ENCODE assay signal across 9 cellular contexts in the genomic region with DNA sequence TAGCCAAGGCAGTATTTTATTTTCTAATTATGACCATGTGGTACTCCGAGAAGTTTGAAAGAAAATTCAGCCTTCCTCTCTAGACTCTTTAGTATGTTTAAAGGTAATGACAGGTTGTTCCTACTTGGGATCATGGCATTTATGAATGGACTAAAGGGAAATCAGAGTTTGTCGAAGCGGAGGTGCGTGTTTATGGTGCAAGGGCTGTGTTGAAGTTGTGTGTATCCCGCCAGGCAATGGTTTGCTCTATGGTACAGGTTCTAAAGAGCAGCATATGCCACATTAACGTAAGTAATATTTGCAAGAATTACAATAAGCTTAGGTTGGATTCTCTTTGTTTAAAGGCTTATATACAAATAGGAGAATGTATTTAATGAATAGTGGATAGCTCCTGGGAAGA. TPM values are rescaled to one million over a fixed set of nuclear protein-coding genes. Genes with fewer than 3 reads are reported as not detected.
DNase-seq lines count a peak whose midpoint lies in the region; ATAC-seq, FAIRE-seq and TF ChIP-seq lines count a peak whose summit lies in the region.
"Had no signal": no experiment of that assay in that cellular context is flagged by ENCODE, and none has a peak within 500 bp of the region (broad histone marks: within the 10 kb centered on the region; RNA-seq: fewer than 3 reads in every experiment).

No MANE protein-coding gene starts in this region.

- H3K27me3 ChIP-seq in cardiac muscle cell = peaks cover 21% of the 10 kb centered on the region
- H3K27me3 ChIP-seq in brain microvascular endothelial cell (replicated peaks) = no peaks in the 10 kb centered on the region
- peaks cover 2 to 7% of the 10 kb centered on the region in 2 donors for H3K27me3 ChIP-seq in mucosa of rectum (ENCODE audit: control insufficient read depth in 2 of 2, insufficient read depth in 2 of 2, low read length in 2 of 2)
- H3K27me3 ChIP-seq in uterus = peaks cover 0 to 20% of the 10 kb centered on the region in 2 donors

- H3K36me3 ChIP-seq in cardiac muscle cell (no peaks in the 10 kb centered on the region), brain microvascular endothelial cell (replicated peaks) (no peaks in the 10 kb centered on the region), mucosa of rectum (ENCODE audit: control insufficient read depth in 2 of 2, insufficient read depth in 2 of 2, low read length in 2 of 2) (no peaks in the 10 kb centered on the region), uterus (no peaks in the 10 kb centered on the region)

- no peaks in the 10 kb centered on the region for H3K9me3 ChIP-seq in cardiac muscle cell (ENCODE audit: low read depth)
- H3K9me3 ChIP-seq in mucosa of rectum (ENCODE audit: control insufficient read depth in 2 of 2, low read length in 2 of 2) = no peaks in the 10 kb centered on the region
- no peaks in the 10 kb centered on the region for H3K9me3 ChIP-seq in uterus

- H3K9ac ChIP-seq in mucosa of rectum (ENCODE audit: low read depth in 1 of 2, low read length in 2 of 2) = no peak overlapping the region

- DNase-seq in cardiac muscle cell (ENCODE audit: low read depth in 1 of 2, low spot score in 1 of 2) = no peak
- no peak for DNase-seq in Right ventricle myocardium inferior (ENCODE audit: missing footprints)
- DNase-seq in brain microvascular endothelial cell = no peak
- DNase-seq in uterus = no peak
- no peak for DNase-seq in NCI-H510A treated with DMSO at 0.1 percent for 48 hours (lab: John Stamatoyannopoulos, UW)
- DNase-seq in GM19239 (ENCODE audit: insufficient read length, low spot score) = no peak

- no peak for TF ChIP-seq POLR2A in uterus (IDR thresholded peaks at IDR 0.05)

- TF ChIP-seq CTCF in cardiac muscle cell (IDR thresholded peaks at IDR 0.05; ENCODE audit: low read depth, low read length) (no peak), brain microvascular endothelial cell (IDR thresholded peaks at IDR 0.05; ENCODE audit: low read depth, low read length, missing control alignments) (no peak), uterus (IDR thresholded peaks at IDR 0.05) (no peak)

- no peak for ATAC-seq in Right ventricle myocardium inferior
- no peak for ATAC-seq in GM21717 (IDR thresholded peaks at IDR 0.05; ENCODE audit: unreplicated experiment)

- intact Hi-C loops in Right ventricle myocardium inferior (cut with DNase I) (no loop called here), uterus (cut with DNase I; ENCODE audit: low total_unique reads) (no loop called here)

- H3K4me3 ChIP-seq in cardiac muscle cell (peak overlapping the region; percentile 33), brain microvascular endothelial cell (ENCODE audit: low read depth, low read length) (peak overlapping the region; percentile 70), mucosa of rectum (ENCODE audit: low read length in 2 of 2) (peak overlapping the region; percentile 65 to 69), uterus (peak overlapping the region; percentile 27 to 38)

- H3K27ac ChIP-seq in cardiac muscle cell (no peak overlapping the region), brain microvascular endothelial cell (no peak overlapping the region), mucosa of rectum (ENCODE audit: low read depth in 2 of 2, low read length in 2 of 2) (no peak overlapping the region), uterus (peak overlapping the region; percentile 0 to 45)

- H3K4me1 ChIP-seq in cardiac muscle cell (ENCODE audit: low read depth) = no peaks in the 10 kb centered on the region
- H3K4me1 ChIP-seq in mucosa of rectum (ENCODE audit: control insufficient read depth in 2 of 2, insufficient read depth in 2 of 2, low read length in 2 of 2) = peaks cover 0 to 4% of the 10 kb centered on the region in 2 donors
- no peaks in the 10 kb centered on the region for H3K4me1 ChIP-seq in uterus

- no peak for FAIRE-seq in GM19239 (lab: Jason Lieb, UNC)
- FAIRE-seq: colon had no signal

- in situ Hi-C loops in brain microvascular endothelial cell (cut with HindIII; ENCODE audit: low pct_ligation_motif_present, low sequenced_read_pairs) = no loop called here

RNA-seq across cellular contexts. Expression of a gene that starts 0.7 kb away (rescaled TPM):
- total RNA-seq in cardiac muscle cell = 8.7 and 9.2 TPM in 2 replicates
- polyA plus RNA-seq in cardiac muscle cell = 3.2 and 4.8 TPM in 2 replicates
- total RNA-seq in Right ventricle myocardium inferior = 2.9 TPM
- 10 to 100 TPM in 3 of 4 donors, 1 to 10 TPM in 1; 5.6 to 63.0 (median 16.6) TPM for total RNA-seq in uterus

Comparison
In these comparisons a context has a peak if more than half of its experiments do, and no peak if none do; other contexts are left out.
1. H3K27ac ChIP-seq: peak in uterus (2 of 2); none in cardiac muscle cell (single experiment), brain microvascular endothelial cell (single experiment) and mucosa of rectum (0 of 2).
2. Peak in every context shown above with its lines, with median percentiles within 50 percentile points of each other: H3K4me3 ChIP-seq.